Comparison of ENCODE assay signal across 14 cellular contexts in genomic region chr14:104446611-104447010, GRCh38.
"Had no signal": no experiment of that assay in that cellular context is flagged by ENCODE, and none has a peak within 500 bp of the region (broad histone marks: within the 10 kb centered on the region; RNA-seq: fewer than 3 reads in every experiment).

No MANE protein-coding gene starts in this region.

- H3K9me3 ChIP-seq: adrenal gland, thoracic aorta had no signal

- H3K4me3 Mint-ChIP-seq: activated T-cell treated with anti-CD3 and anti-CD28 coated beads, Interleukin-2, amount 50 U/mL, for 24 hours; nephron progenitor cell; stimulated activated memory B cell treated with anti-CD40 and anti-IgM and Interleukin-4, amounts not matched to agents 10 μg/mL and 1 μg/mL and 100 μg/mL, for 72 hours; T-cell had no signal

- H3K36me3 ChIP-seq: adrenal gland, thoracic aorta had no signal

- DNase-seq: activated CD4-positive, CD25-positive, alpha-beta regulatory T cell; activated T-cell treated with anti-CD3 and anti-CD28 coated beads, Interleukin-2, amount 50 U/mL, for 24 hours; dermis blood vessel endothelial cell; effector memory CD4-positive, alpha-beta T cell; midbrain; nephron progenitor cell; occipital lobe had no signal

- H3K27ac Mint-ChIP-seq: activated naive CD4-positive, alpha-beta T cell treated with anti-CD3 and anti-CD28 coated beads, Interleukin-2, amount 50 U/mL, for 72 hours; activated T-cell treated with anti-CD3 and anti-CD28 coated beads, Interleukin-2, amount 50 U/mL, for 24 hours; nephron progenitor cell; stimulated activated memory B cell treated with anti-CD40 and anti-IgM and Interleukin-4, amounts not matched to agents 10 μg/mL and 1 μg/mL and 100 μg/mL, for 72 hours; T-cell had no signal

- H3K4me3 ChIP-seq: adrenal gland, skin epidermis, thoracic aorta had no signal

- H3K27me3 ChIP-seq: adrenal gland had no signal

- ATAC-seq: activated naive CD4-positive, alpha-beta T cell treated with anti-CD3 and anti-CD28 coated beads, Interleukin-2, amount 50 U/mL, for 72 hours; SK-N-SH treated with all-trans-retinoic acid at 6 μM for 48 hours; stimulated activated memory B cell treated with anti-CD40 and anti-IgM and Interleukin-4, amounts not matched to agents 10 μg/mL and 1 μg/mL and 100 μg/mL, for 72 hours; T-cell had no signal

- H3K4me1 ChIP-seq: adrenal gland had no signal

- H3K27ac ChIP-seq: adrenal gland, skin epidermis, thoracic aorta had no signal

- H3K4me1 Mint-ChIP-seq: T-cell had no signal
